ENCODE assay signal across 32 cellular contexts in the genomic region with DNA sequence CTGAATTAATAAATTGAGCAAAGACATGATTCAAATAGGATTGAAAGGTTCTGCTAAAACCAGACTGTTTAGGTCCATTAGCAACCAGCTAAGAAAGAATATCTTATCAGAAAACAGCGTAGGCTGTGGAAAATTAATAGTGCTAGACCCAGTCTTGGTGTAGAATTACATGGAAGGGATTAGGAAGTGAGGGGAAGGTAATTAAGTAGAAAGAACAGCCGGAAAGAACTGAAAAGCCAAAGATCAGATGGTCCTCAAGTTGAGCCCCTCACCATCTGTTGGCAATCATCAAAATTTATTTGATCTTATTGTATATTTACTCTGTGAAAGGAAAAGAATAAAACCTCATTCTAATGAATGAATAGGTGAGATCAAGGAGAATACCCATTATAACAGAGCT.
DNase-seq lines count a peak whose midpoint lies in the region; ATAC-seq and TF ChIP-seq lines count a peak whose summit lies in the region.
"Had no signal": no experiment of that assay in that cellular context is flagged by ENCODE, and none has a peak within 500 bp of the region (broad histone marks: within the 10 kb centered on the region; RNA-seq: fewer than 3 reads in every experiment).

No MANE protein-coding gene starts in this region.

- peaks cover 19% of the 10 kb centered on the region for H3K9me3 Mint-ChIP-seq in nephron progenitor cell
- H3K9me3 Mint-ChIP-seq: activated CD8-positive, alpha-beta T cell treated with anti-CD3 and anti-CD28 coated beads for 36 hours; activated naive CD8-positive, alpha-beta T cell treated with anti-CD3 and anti-CD28 coated beads for 36 hours; CD8-positive, alpha-beta T cell had no signal

- no peak for ATAC-seq in GM18909 (IDR thresholded peaks at IDR 0.05; ENCODE audit: poor library complexity, unreplicated experiment)
- ATAC-seq in GM19463 (IDR thresholded peaks at IDR 0.05; ENCODE audit: unreplicated experiment): no peak
- ATAC-seq: activated CD8-positive, alpha-beta T cell treated with anti-CD3 and anti-CD28 coated beads for 36 hours; CD8-positive, alpha-beta T cell; lower lobe of right lung had no signal

- DNase-seq in DMS79 treated with DMSO at 0.1 percent for 48 hours (lab: John Stamatoyannopoulos, UW): peak; percentile 14
- DNase-seq in DMS79 (lab: John Stamatoyannopoulos, UW): no peak
- peak; percentile 77 for DNase-seq in NCI-H146 treated with DMSO at 0.1 percent for 48 hours (lab: John Stamatoyannopoulos, UW; ENCODE audit: unreplicated experiment)
- DNase-seq in NCI-H82 (lab: John Stamatoyannopoulos, UW): peak; percentile 92
- no peak for DNase-seq in nephron progenitor cell
- DNase-seq in midbrain (lab: John Stamatoyannopoulos, UW): no peak
- DNase-seq: activated CD4-positive, alpha-beta T cell treated with anti-CD3 and anti-CD28 coated beads for 1 hour; activated CD8-positive, alpha-beta T cell treated with anti-CD3 and anti-CD28 coated beads for 36 hours; activated effector memory CD4-positive, alpha-beta T cell treated with Interleukin-2 at 50 U/mL for 16 hours; activated naive CD8-positive, alpha-beta T cell treated with anti-CD3 and anti-CD28 coated beads for 36 hours; AML-193; aorta; CD8-positive, alpha-beta T cell; colonic mucosa; DND-41; effector memory CD4-positive, alpha-beta T cell; erythroblast; GM23248; head of caudate nucleus; Kasumi-1; lower lobe of right lung; NCI-H526 treated with DMSO at 0.1 percent for 48 hours; pancreas; retina; RPMI8226; small intestine; stimulated activated CD4-positive, alpha-beta T cell treated with anti-CD3 and anti-CD28 coated beads, Interleukin-1b, Interleukin-23, amount 100 ng/mL, for 48 hours; T-helper 2 cell; tibial artery had no signal

- no peak for TF ChIP-seq CTCF in nephron progenitor cell (IDR thresholded peaks at IDR 0.05)

- peaks cover 4% of the 10 kb centered on the region for H3K36me3 Mint-ChIP-seq in nephron progenitor cell (ENCODE audit: low read depth)
- H3K36me3 Mint-ChIP-seq: activated naive CD8-positive, alpha-beta T cell treated with anti-CD3 and anti-CD28 coated beads for 36 hours; CD8-positive, alpha-beta T cell had no signal

- H3K27me3 Mint-ChIP-seq in nephron progenitor cell (ENCODE audit: low read depth, poor library complexity): no peaks in the 10 kb centered on the region

- H3K4me1 Mint-ChIP-seq in nephron progenitor cell: peaks cover 64% of the 10 kb centered on the region
- H3K4me1 Mint-ChIP-seq: activated naive CD8-positive, alpha-beta T cell treated with anti-CD3 and anti-CD28 coated beads for 36 hours had no signal

- peak overlapping the region; percentile 19 for H3K4me3 Mint-ChIP-seq in nephron progenitor cell
- H3K4me3 Mint-ChIP-seq: activated CD8-positive, alpha-beta T cell treated with anti-CD3 and anti-CD28 coated beads for 36 hours; activated naive CD8-positive, alpha-beta T cell treated with anti-CD3 and anti-CD28 coated beads for 36 hours; CD8-positive, alpha-beta T cell; nephron had no signal

- peak overlapping the region; percentile 22 for H3K27ac Mint-ChIP-seq in nephron progenitor cell
- H3K27ac Mint-ChIP-seq: activated CD8-positive, alpha-beta T cell treated with anti-CD3 and anti-CD28 coated beads for 36 hours; activated naive CD8-positive, alpha-beta T cell treated with anti-CD3 and anti-CD28 coated beads for 36 hours; CD8-positive, alpha-beta T cell had no signal

Comparison
In these comparisons a context has a peak if more than half of its experiments do, and no peak if none do; other contexts are left out.
1. DNase-seq: peak in DMS79 treated with DMSO at 0.1 percent for 48 hours (single experiment), NCI-H146 treated with DMSO at 0.1 percent for 48 hours (single experiment) and NCI-H82 (single experiment); none in DMS79 (single experiment), nephron progenitor cell (single experiment) and midbrain (single experiment).